ENCODE assay signal across 8 cellular contexts in genomic region chr15:60479361-60479684, GRCh38. TPM values are rescaled to one million over a fixed set of nuclear protein-coding genes. Genes with fewer than 3 reads are reported as not detected.
DNase-seq lines count a peak whose midpoint lies in the region; ATAC-seq, FAIRE-seq and TF ChIP-seq lines count a peak whose summit lies in the region.

No MANE protein-coding gene starts in this region.

- H3K4me1 ChIP-seq in DOHH2 (ENCODE audit: control insufficient read depth, low read length) = peaks cover 30% of the 10 kb centered on the region

- TF ChIP-seq CTCF in DOHH2 (IDR thresholded peaks at IDR 0.05; ENCODE audit: low read depth, low read length, poor library complexity, severe bottlenecking) (no peak), cardiac fibroblast (IDR thresholded peaks at IDR 0.05; ENCODE audit: low read depth, low read length) (no peak), mesothelial cell of epicardium (IDR thresholded peaks at IDR 0.05; ENCODE audit: unreplicated experiment) (no peak)

- peaks cover 41% of the 10 kb centered on the region for H3K36me3 ChIP-seq in DOHH2 (ENCODE audit: control insufficient read depth, low read length)

- no peaks in the 10 kb centered on the region for H3K27me3 ChIP-seq in DOHH2 (ENCODE audit: control insufficient read depth, low read length)

- peak overlapping the region; percentile 95 for H3K4me3 Mint-ChIP-seq in mesothelial cell of epicardium

- H3K36me3 Mint-ChIP-seq in mesothelial cell of epicardium = peaks cover 7% of the 10 kb centered on the region

- H4K20me1 ChIP-seq in DOHH2 (ENCODE audit: control insufficient read depth, insufficient read depth, low read depth, low read length) = no peaks in the 10 kb centered on the region

- H3K79me2 ChIP-seq in DOHH2 (ENCODE audit: control insufficient read depth, low read length) = peaks cover 48% of the 10 kb centered on the region

- H3K27me3 Mint-ChIP-seq in mesothelial cell of epicardium (ENCODE audit: low read depth) = no peaks in the 10 kb centered on the region

- no peak for TF ChIP-seq POLR2A in H54 (IDR thresholded peaks at IDR 0.05; ENCODE audit: low read depth, low read length)

- ATAC-seq in HG03575 (IDR thresholded peaks at IDR 0.05; ENCODE audit: extremely low read depth, insufficient number of reproducible peaks, low FRiP score, unreplicated experiment) (peak; percentile 9), HG03196 (IDR thresholded peaks at IDR 0.05; ENCODE audit: unreplicated experiment) (no peak)

- H3K4me2 ChIP-seq in DOHH2 (ENCODE audit: low read length) = peak overlapping the region; percentile 81

- no peaks in the 10 kb centered on the region for H3K9me3 Mint-ChIP-seq in mesothelial cell of epicardium

- DNase-seq in cardiac fibroblast (ENCODE audit: low read depth in 2 of 2) = no peak
- DNase-seq in mesothelial cell of epicardium (ENCODE audit: low spot score in 2 of 2, unreplicated experiment in 2 of 2) = no peak
- DNase-seq in HTR-8/SVneo (ENCODE audit: insufficient read length, low spot score) = no peak
- no peak for DNase-seq in H54 (ENCODE audit: insufficient read length, low spot score)
- DNase-seq in NOMO-1 treated with DMSO at 0.1 percent for 48 hours (lab: John Stamatoyannopoulos, UW; ENCODE audit: unreplicated experiment) = no peak

- H3K4me3 ChIP-seq in DOHH2 (ENCODE audit: low read length) = peak overlapping the region; percentile 89
- peak overlapping the region; percentile 72 to 89 for H3K4me3 ChIP-seq in cardiac fibroblast (replicated peaks in 1 of 2; ENCODE audit: low read depth in 2 of 2, low read length in 2 of 2)

- FAIRE-seq in HTR-8/SVneo (lab: Jason Lieb, UNC) (no peak), H54 (lab: Jason Lieb, UNC) (no peak)

- H3K4me1 Mint-ChIP-seq in mesothelial cell of epicardium = peaks cover 35% of the 10 kb centered on the region

- H3K9me2 ChIP-seq in DOHH2 (replicated peaks; ENCODE audit: control insufficient read depth, low read length) = no peaks in the 10 kb centered on the region

- H3F3A ChIP-seq in DOHH2 (ENCODE audit: control insufficient read depth, insufficient read depth) = no peaks in the 10 kb centered on the region

- H3K27ac Mint-ChIP-seq in mesothelial cell of epicardium = peak overlapping the region; percentile 99

- no peaks in the 10 kb centered on the region for H3K9me3 ChIP-seq in DOHH2 (ENCODE audit: control insufficient read depth, insufficient read depth, low read length)

- no peak overlapping the region; the same call in 1 of the 2 replicates for H3K27ac ChIP-seq in DOHH2 (ENCODE audit: low read depth, low read length)

RNA-seq across cellular contexts. Expression of gene ICE2, which starts 0.4 kb away (rescaled TPM):
- 67.2 to 72.4 TPM (median 67.2 TPM) in 3 replicates for total RNA-seq in mesothelial cell of epicardium
